Comparison of ENCODE assay signal across 1 cellular context in the genomic region with DNA sequence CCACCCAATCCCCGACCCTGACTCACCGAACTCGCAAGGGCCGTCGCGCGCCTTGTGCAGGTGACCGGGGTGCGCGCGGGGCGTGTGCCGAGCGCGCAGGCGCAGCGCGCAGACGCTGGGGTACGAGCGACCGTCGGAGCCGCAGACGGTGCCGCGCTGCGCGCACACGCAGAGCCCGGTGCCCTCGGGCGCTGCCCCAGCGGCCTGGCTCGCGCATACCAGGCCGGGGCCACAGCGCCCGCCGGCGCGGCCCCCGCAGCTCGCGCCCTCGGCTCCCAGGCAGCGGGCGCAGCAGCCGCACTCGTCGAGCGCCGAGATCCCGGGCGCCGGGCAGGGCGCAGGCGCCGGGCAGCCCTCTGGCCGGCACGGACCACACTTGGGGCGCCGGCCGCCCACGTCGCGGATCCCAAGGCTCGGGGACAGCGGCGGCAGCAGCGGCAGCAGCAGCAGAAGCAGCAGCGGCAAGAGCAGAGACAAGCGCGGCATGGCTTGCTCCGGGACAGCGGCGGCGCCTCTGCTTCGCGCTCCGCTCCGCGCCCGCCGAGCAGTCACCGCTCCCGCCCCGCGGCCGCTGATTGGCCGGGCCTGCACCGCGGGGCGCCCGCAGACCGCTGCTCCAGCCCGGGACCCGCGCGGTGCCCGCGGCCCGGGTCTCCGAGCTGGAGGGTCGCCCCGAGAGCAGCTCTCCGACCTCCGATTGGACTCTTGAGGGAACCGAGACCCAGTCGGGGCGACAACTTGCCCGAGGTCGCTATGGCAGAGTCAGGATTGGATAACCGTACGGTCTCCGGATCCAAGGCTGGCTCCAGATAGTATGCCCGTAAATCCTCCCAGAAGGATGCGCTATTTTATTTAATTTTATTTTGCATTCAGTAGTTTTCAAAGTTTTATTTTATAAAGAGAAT.
TF ChIP-seq lines count a peak whose summit lies in the region.

A gene with protein sequence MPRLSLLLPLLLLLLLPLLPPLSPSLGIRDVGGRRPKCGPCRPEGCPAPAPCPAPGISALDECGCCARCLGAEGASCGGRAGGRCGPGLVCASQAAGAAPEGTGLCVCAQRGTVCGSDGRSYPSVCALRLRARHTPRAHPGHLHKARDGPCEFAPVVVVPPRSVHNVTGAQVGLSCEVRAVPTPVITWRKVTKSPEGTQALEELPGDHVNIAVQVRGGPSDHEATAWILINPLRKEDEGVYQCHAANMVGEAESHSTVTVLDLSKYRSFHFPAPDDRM (minus strand): TSS at position 516 of the 905 bp plus-strand sequence. CDS start 30 bp downstream, at position 486.

TF ChIP-seq in HepG2, 621 proteins besides CTCF, POLR2A, EP300 and RAD21 (continued from another document and continues in another):
- TF ChIP-seq, protein P1, sequence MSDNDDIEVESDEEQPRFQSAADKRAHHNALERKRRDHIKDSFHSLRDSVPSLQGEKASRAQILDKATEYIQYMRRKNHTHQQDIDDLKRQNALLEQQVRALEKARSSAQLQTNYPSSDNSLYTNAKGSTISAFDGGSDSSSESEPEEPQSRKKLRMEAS (IDR thresholded peaks at IDR 0.05), result peak; percentile 89
- TF ChIP-seq ZNF556 (CRISPR knock-in tag; IDR thresholded peaks at IDR 0.05; ENCODE audit: borderline replicate concordance), result no peak
- TF ChIP-seq EZH2 (conservative IDR thresholded peaks at IDR 0.05; ENCODE audit: low read depth, low read length), result no peak
- TF ChIP-seq ARNT2 (CRISPR knock-in tag; IDR thresholded peaks at IDR 0.05; ENCODE audit: low read depth), result peak; percentile 81
- 0 out of 2 replicates have a peak, but pooled peaks have one; percentile 20 for TF ChIP-seq PHF21A (CRISPR knock-in tag; IDR thresholded peaks at IDR 0.05)
- TF ChIP-seq, protein P2, sequence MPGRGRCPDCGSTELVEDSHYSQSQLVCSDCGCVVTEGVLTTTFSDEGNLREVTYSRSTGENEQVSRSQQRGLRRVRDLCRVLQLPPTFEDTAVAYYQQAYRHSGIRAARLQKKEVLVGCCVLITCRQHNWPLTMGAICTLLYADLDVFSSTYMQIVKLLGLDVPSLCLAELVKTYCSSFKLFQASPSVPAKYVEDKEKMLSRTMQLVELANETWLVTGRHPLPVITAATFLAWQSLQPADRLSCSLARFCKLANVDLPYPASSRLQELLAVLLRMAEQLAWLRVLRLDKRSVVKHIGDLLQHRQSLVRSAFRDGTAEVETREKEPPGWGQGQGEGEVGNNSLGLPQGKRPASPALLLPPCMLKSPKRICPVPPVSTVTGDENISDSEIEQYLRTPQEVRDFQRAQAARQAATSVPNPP (CRISPR knock-in tag; IDR thresholded peaks at IDR 0.05), result 0 out of 2 replicates have a peak, but pooled peaks have one; percentile 43
- TF ChIP-seq ELF3 (CRISPR knock-in tag; IDR thresholded peaks at IDR 0.05), result 0 out of 2 replicates have a peak, but pooled peaks have one; percentile 21
- TF ChIP-seq, protein P3, sequence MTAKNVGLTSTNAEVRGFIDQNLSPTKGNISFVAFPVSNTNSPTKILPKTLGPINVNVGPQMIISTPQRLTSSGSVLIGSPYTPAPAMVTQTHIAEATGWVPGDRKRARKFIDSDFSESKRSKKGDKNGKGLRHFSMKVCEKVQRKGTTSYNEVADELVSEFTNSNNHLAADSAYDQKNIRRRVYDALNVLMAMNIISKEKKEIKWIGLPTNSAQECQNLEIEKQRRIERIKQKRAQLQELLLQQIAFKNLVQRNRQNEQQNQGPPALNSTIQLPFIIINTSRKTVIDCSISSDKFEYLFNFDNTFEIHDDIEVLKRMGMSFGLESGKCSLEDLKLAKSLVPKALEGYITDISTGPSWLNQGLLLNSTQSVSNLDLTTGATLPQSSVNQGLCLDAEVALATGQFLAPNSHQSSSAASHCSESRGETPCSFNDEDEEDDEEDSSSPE (CRISPR knock-in tag; IDR thresholded peaks at IDR 0.05), result peak; percentile 77
- TF ChIP-seq ZNF776 (CRISPR knock-in tag; IDR thresholded peaks at IDR 0.05), result peak; percentile 76; the same call in 1 of the 2 replicates
- TF ChIP-seq, protein P4, sequence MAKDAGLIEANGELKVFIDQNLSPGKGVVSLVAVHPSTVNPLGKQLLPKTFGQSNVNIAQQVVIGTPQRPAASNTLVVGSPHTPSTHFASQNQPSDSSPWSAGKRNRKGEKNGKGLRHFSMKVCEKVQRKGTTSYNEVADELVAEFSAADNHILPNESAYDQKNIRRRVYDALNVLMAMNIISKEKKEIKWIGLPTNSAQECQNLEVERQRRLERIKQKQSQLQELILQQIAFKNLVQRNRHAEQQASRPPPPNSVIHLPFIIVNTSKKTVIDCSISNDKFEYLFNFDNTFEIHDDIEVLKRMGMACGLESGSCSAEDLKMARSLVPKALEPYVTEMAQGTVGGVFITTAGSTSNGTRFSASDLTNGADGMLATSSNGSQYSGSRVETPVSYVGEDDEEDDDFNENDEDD (CRISPR knock-in tag; IDR thresholded peaks at IDR 0.05; ENCODE audit: borderline replicate concordance), result peak; percentile 97
- peak; percentile 56; the same call in 1 of the 2 replicates for TF ChIP-seq ATF7-NPFF (CRISPR knock-in tag; IDR thresholded peaks at IDR 0.05; ENCODE audit: low read depth)
- TF ChIP-seq, protein P5, sequence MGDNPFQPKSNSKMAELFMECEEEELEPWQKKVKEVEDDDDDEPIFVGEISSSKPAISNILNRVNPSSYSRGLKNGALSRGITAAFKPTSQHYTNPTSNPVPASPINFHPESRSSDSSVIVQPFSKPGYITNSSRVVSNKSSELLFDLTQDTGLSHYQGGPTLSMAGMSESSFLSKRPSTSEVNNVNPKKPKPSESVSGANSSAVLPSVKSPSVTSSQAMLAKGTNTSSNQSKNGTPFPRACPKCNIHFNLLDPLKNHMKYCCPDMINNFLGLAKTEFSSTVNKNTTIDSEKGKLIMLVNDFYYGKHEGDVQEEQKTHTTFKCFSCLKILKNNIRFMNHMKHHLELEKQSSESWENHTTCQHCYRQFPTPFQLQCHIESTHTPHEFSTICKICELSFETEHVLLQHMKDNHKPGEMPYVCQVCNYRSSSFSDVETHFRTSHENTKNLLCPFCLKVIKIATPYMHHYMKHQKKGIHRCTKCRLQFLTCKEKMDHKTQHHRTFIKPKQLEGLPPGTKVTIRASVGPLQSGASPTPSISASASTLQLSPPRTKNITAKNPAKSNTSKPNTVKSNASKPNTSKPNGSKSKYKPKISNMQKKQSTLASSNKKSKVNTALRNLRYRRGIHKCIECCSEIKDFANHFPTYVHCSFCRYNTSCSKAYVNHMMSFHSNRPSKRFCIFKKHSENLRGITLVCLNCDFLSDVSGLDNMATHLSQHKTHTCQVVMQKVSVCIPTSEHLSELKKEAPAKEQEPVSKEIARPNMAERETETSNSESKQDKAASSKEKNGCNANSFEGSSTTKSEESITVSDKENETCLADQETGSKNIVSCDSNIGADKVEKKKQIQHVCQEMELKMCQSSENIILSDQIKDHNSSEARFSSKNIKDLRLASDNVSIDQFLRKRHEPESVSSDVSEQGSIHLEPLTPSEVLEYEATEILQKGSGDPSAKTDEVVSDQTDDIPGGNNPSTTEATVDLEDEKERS (CRISPR knock-in tag; IDR thresholded peaks at IDR 0.05), result no peak
- peak; percentile 35; the same call in 1 of the 2 replicates for TF ChIP-seq GABPB1 (CRISPR knock-in tag; IDR thresholded peaks at IDR 0.05)
- TF ChIP-seq ZNF564 (CRISPR knock-in tag; IDR thresholded peaks at IDR 0.05), result 0 out of 2 replicates have a peak, but pooled peaks have one; percentile 42
- TF ChIP-seq, protein P6, sequence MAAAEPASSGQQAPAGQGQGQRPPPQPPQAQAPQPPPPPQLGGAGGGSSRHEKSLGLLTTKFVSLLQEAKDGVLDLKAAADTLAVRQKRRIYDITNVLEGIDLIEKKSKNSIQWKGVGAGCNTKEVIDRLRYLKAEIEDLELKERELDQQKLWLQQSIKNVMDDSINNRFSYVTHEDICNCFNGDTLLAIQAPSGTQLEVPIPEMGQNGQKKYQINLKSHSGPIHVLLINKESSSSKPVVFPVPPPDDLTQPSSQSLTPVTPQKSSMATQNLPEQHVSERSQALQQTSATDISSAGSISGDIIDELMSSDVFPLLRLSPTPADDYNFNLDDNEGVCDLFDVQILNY (CRISPR knock-in tag; conservative IDR thresholded peaks at IDR 0.05), result 0 out of 2 replicates have a peak, but pooled peaks have one; percentile 45
- TF ChIP-seq SAFB2 (CRISPR knock-in tag; IDR thresholded peaks at IDR 0.05; ENCODE audit: borderline replicate concordance, low read depth), result 0 out of 2 replicates have a peak, but pooled peaks have one; percentile 28
- TF ChIP-seq, protein P7, sequence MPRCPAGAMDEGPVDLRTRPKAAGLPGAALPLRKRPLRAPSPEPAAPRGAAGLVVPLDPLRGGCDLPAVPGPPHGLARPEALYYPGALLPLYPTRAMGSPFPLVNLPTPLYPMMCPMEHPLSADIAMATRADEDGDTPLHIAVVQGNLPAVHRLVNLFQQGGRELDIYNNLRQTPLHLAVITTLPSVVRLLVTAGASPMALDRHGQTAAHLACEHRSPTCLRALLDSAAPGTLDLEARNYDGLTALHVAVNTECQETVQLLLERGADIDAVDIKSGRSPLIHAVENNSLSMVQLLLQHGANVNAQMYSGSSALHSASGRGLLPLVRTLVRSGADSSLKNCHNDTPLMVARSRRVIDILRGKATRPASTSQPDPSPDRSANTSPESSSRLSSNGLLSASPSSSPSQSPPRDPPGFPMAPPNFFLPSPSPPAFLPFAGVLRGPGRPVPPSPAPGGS (CRISPR knock-in tag; IDR thresholded peaks at IDR 0.05), result peak; percentile 44; the same call in 1 of the 2 replicates
- TF ChIP-seq, protein P8, sequence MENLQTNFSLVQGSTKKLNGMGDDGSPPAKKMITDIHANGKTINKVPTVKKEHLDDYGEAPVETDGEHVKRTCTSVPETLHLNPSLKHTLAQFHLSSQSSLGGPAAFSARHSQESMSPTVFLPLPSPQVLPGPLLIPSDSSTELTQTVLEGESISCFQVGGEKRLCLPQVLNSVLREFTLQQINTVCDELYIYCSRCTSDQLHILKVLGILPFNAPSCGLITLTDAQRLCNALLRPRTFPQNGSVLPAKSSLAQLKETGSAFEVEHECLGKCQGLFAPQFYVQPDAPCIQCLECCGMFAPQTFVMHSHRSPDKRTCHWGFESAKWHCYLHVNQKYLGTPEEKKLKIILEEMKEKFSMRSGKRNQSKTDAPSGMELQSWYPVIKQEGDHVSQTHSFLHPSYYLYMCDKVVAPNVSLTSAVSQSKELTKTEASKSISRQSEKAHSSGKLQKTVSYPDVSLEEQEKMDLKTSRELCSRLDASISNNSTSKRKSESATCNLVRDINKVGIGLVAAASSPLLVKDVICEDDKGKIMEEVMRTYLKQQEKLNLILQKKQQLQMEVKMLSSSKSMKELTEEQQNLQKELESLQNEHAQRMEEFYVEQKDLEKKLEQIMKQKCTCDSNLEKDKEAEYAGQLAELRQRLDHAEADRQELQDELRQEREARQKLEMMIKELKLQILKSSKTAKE (CRISPR knock-in tag; IDR thresholded peaks at IDR 0.05; ENCODE audit: borderline replicate concordance), result no peak
- TF ChIP-seq NFYC (CRISPR knock-in tag; IDR thresholded peaks at IDR 0.05), result peak; percentile 52; the same call in 1 of the 2 replicates
- no peak for TF ChIP-seq ZNF883 (CRISPR knock-in tag; IDR thresholded peaks at IDR 0.05; ENCODE audit: not compliant biosample characterization)
- TF ChIP-seq ZFY (CRISPR knock-in tag; IDR thresholded peaks at IDR 0.05), result peak; percentile 46; the same call in 1 of the 2 replicates
- no peak for TF ChIP-seq KDM3A (CRISPR knock-in tag; IDR thresholded peaks at IDR 0.05; ENCODE audit: low read depth)
- TF ChIP-seq RNF2 (conservative IDR thresholded peaks at IDR 0.05; ENCODE audit: low read depth), result peak; percentile 79
- TF ChIP-seq SALL1 (CRISPR knock-in tag; IDR thresholded peaks at IDR 0.05), result peak; percentile 34; the same call in 1 of the 2 replicates
- no peak for TF ChIP-seq SYNCRIP (IDR thresholded peaks at IDR 0.05; ENCODE audit: insufficient read depth, low read depth, low read length)
- TF ChIP-seq CCDC6 (CRISPR knock-in tag; IDR thresholded peaks at IDR 0.05), result 0 out of 2 replicates have a peak, but pooled peaks have one; percentile 22
- TF ChIP-seq ZBTB20 (CRISPR knock-in tag; IDR thresholded peaks at IDR 0.05; ENCODE audit: borderline replicate concordance, low read depth), result no peak
- TF ChIP-seq, protein P9, sequence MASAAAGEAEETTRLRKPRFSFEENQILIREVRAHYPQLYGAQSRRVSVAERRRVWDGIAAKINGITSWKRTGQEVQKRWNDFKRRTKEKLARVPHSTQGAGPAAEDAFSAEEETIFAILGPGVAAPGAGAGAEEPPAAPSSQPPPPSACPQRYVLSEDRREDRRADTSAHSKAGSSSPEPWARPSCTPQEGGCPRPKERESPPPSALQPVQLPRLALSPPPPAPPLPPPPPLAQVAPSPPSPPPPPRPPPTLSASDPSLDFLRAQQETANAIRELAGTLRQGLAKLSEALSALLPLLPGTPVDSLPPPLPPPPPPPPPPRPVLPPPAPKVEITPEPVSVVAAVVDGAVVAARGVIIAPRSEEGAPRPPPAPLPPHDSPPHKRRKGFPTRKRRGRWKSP (CRISPR knock-in tag; IDR thresholded peaks at IDR 0.05), result 0 out of 2 replicates have a peak, but pooled peaks have one; percentile 39
- TF ChIP-seq, protein P10, sequence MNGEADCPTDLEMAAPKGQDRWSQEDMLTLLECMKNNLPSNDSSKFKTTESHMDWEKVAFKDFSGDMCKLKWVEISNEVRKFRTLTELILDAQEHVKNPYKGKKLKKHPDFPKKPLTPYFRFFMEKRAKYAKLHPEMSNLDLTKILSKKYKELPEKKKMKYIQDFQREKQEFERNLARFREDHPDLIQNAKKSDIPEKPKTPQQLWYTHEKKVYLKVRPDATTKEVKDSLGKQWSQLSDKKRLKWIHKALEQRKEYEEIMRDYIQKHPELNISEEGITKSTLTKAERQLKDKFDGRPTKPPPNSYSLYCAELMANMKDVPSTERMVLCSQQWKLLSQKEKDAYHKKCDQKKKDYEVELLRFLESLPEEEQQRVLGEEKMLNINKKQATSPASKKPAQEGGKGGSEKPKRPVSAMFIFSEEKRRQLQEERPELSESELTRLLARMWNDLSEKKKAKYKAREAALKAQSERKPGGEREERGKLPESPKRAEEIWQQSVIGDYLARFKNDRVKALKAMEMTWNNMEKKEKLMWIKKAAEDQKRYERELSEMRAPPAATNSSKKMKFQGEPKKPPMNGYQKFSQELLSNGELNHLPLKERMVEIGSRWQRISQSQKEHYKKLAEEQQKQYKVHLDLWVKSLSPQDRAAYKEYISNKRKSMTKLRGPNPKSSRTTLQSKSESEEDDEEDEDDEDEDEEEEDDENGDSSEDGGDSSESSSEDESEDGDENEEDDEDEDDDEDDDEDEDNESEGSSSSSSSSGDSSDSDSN (CRISPR knock-in tag; IDR thresholded peaks at IDR 0.05), result peak; percentile 33; the same call in 1 of the 2 replicates
